Comparison of ENCODE assay signal across 1 cellular context in genomic region chr3:95407709-95408463, GRCh38.
TF ChIP-seq lines count a peak whose summit lies in the region.

No MANE protein-coding gene starts in this region.

TF ChIP-seq in WTC11, 78 proteins besides CTCF, POLR2A, EP300 and RAD21 (continued from another document and continues in another):
- no peak for TF ChIP-seq STAT6 (CRISPR knock-in tag; conservative IDR thresholded peaks at IDR 0.05; ENCODE audit: low read depth)
- no peak for TF ChIP-seq ZBTB43 (CRISPR knock-in tag; IDR thresholded peaks at IDR 0.05)
- no peak for TF ChIP-seq NFYB (CRISPR knock-in tag; conservative IDR thresholded peaks at IDR 0.05; ENCODE audit: low read depth)
- TF ChIP-seq PRDM15 (CRISPR knock-in tag; IDR thresholded peaks at IDR 0.05): no peak
- TF ChIP-seq IRF2 (CRISPR knock-in tag; IDR thresholded peaks at IDR 0.05; ENCODE audit: borderline replicate concordance, low read depth): no peak
- no peak for TF ChIP-seq CBFB (CRISPR knock-in tag; IDR thresholded peaks at IDR 0.05; ENCODE audit: low read depth)
- TF ChIP-seq ATF6 (CRISPR knock-in tag; IDR thresholded peaks at IDR 0.05): no peak
- TF ChIP-seq GTF2I (CRISPR knock-in tag; conservative IDR thresholded peaks at IDR 0.05): no peak
- no peak for TF ChIP-seq ETV6 (CRISPR knock-in tag; IDR thresholded peaks at IDR 0.05)
- no peak for TF ChIP-seq SMAD4 (CRISPR knock-in tag; IDR thresholded peaks at IDR 0.05)
- peak; percentile 46; the same call in 1 of the 2 replicates for TF ChIP-seq MAX (CRISPR knock-in tag; IDR thresholded peaks at IDR 0.05)
- no peak for TF ChIP-seq CREM (CRISPR knock-in tag; IDR thresholded peaks at IDR 0.05)
- TF ChIP-seq PREB (CRISPR knock-in tag; IDR thresholded peaks at IDR 0.05; ENCODE audit: borderline replicate concordance): no peak
- peak; percentile 94 for TF ChIP-seq ZSCAN18 (CRISPR knock-in tag; IDR thresholded peaks at IDR 0.05)
- no peak for TF ChIP-seq JAZF1 (CRISPR knock-in tag; IDR thresholded peaks at IDR 0.05)
- TF ChIP-seq MYBL2 (CRISPR knock-in tag; IDR thresholded peaks at IDR 0.05): no peak
- no peak for TF ChIP-seq KAT7 (CRISPR knock-in tag; IDR thresholded peaks at IDR 0.05; ENCODE audit: borderline replicate concordance)
- no peak for TF ChIP-seq FOXK1 (CRISPR knock-in tag; IDR thresholded peaks at IDR 0.05)
- no peak for TF ChIP-seq ZNF138 (CRISPR knock-in tag; conservative IDR thresholded peaks at IDR 0.05)
- TF ChIP-seq ZNF232 (CRISPR knock-in tag; IDR thresholded peaks at IDR 0.05): no peak
- TF ChIP-seq MXD4 (CRISPR knock-in tag; IDR thresholded peaks at IDR 0.05; ENCODE audit: borderline replicate concordance): peak; percentile 85
- TF ChIP-seq NR2C2 (CRISPR knock-in tag; IDR thresholded peaks at IDR 0.05): no peak
- TF ChIP-seq USF2 (CRISPR knock-in tag; IDR thresholded peaks at IDR 0.05): no peak
- no peak for TF ChIP-seq RELA (CRISPR knock-in tag; IDR thresholded peaks at IDR 0.05; ENCODE audit: borderline replicate concordance)
- no peak for TF ChIP-seq ATF1 (CRISPR knock-in tag; IDR thresholded peaks at IDR 0.05)
- TF ChIP-seq ZNF263 (CRISPR knock-in tag; IDR thresholded peaks at IDR 0.05; ENCODE audit: low read depth): no peak
- 0 out of 2 replicates have a peak, but pooled peaks have one; percentile 48 for TF ChIP-seq ZNF416 (CRISPR knock-in tag; IDR thresholded peaks at IDR 0.05)
- TF ChIP-seq NFATC4 (CRISPR knock-in tag; IDR thresholded peaks at IDR 0.05): no peak
- peak; percentile 93; the same call in 1 of the 2 replicates for TF ChIP-seq ZNF396 (CRISPR knock-in tag; IDR thresholded peaks at IDR 0.05; ENCODE audit: borderline replicate concordance)
- TF ChIP-seq USF1 (CRISPR knock-in tag; IDR thresholded peaks at IDR 0.05): no peak
- TF ChIP-seq ERG (CRISPR knock-in tag; IDR thresholded peaks at IDR 0.05): peak; percentile 94
- no peak for TF ChIP-seq ZMAT4 (CRISPR knock-in tag; IDR thresholded peaks at IDR 0.05)
- peak; percentile 81; the same call in 1 of the 2 replicates for TF ChIP-seq ZNF532 (CRISPR knock-in tag; IDR thresholded peaks at IDR 0.05; ENCODE audit: borderline replicate concordance)
